25 cellular contexts compared by ENCODE assay signal in the genomic region with DNA sequence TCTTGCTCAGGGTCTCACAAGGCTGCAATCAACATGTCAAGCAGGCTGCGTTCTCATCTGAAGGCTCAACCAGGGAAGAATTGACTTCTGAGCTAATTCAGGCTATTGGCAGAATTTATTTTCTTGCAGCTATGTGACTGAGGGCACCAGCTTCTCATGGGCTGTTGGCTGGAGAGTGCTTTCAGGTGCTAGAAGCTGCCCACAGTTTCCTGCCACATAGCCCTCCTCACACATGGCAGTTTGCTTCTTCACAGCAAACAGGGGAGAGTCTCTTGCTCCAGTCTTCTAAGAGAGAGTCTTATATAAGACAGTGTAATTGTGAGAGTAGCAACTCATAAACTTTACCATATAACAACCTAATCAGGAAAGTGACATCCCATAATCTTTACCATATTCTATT.
"Had no signal": no experiment of that assay in that cellular context is flagged by ENCODE, and none has a peak within 500 bp of the region (broad histone marks: within the 10 kb centered on the region; RNA-seq: fewer than 3 reads in every experiment).

No MANE protein-coding gene starts in this region.

- H3K4me1 Mint-ChIP-seq: naive thymus-derived CD8-positive, alpha-beta T cell had no signal

- H3K4me3 ChIP-seq: left lung, lower lobe of right lung, ovary, skin epidermis, suprapubic skin, thoracic aorta, tibial artery, upper lobe of right lung had no signal

- H3K36me3 Mint-ChIP-seq: immature natural killer cell had no signal

- H3K9me3 ChIP-seq: left lung, lower lobe of right lung, ovary, suprapubic skin, upper lobe of right lung had no signal

- DNase-seq: hypothalamus; immature natural killer cell; kidney; left colon; left lung; lower lobe of right lung; mammary epithelial cell; mesenchymal stem cell; naive thymus-derived CD8-positive, alpha-beta T cell; ovary; right cardiac atrium; stimulated activated CD4-positive, alpha-beta T cell treated with anti-CD3 and anti-CD28 coated beads, Interleukin-12 subunit alpha, Interleukin-12 subunit beta, amount 100 ng/mL, for 4 hours; stimulated activated CD4-positive, alpha-beta T cell treated with anti-CD3 and anti-CD28 coated beads, Interleukin-15, amount 100 ng/mL, for 24 hours; stimulated activated CD4-positive, alpha-beta T cell treated with anti-CD3 and anti-CD28 coated beads, Interleukin-2, amount 100 ng/mL, for 24 hours; stimulated activated CD4-positive, alpha-beta T cell treated with anti-CD3 and anti-CD28 coated beads, Interleukin-4, amount 100 ng/mL, for 1 hour; stimulated activated naive CD4-positive, alpha-beta T cell; tibial artery; trophoblast cell; upper lobe of right lung had no signal

- H3K27ac Mint-ChIP-seq: naive thymus-derived CD8-positive, alpha-beta T cell; progenitor cell of endocrine pancreas; stimulated activated naive CD8-positive, alpha-beta T cell treated with anti-CD3 and anti-CD28 coated beads, Interleukin-15, Interleukin-2, amounts not matched to agents 100 ng/mL and 50 ng/mL, for 24 hours had no signal

- H3K27me3 ChIP-seq: left lung, ovary, suprapubic skin, tibial artery, upper lobe of right lung had no signal

- H3K4me3 Mint-ChIP-seq: naive thymus-derived CD8-positive, alpha-beta T cell; stimulated activated naive CD8-positive, alpha-beta T cell treated with anti-CD3 and anti-CD28 coated beads, Interleukin-15, Interleukin-2, amounts not matched to agents 100 ng/mL and 50 ng/mL, for 24 hours had no signal

- H3K36me3 ChIP-seq: left lung, lower lobe of right lung, ovary, suprapubic skin, thoracic aorta, tibial artery, upper lobe of right lung had no signal

- H3K4me1 ChIP-seq: left lung, lower lobe of right lung, suprapubic skin, tibial artery, upper lobe of right lung had no signal

- H3K27me3 Mint-ChIP-seq: progenitor cell of endocrine pancreas had no signal

- ATAC-seq: left colon; left lung; lower lobe of right lung; naive thymus-derived CD8-positive, alpha-beta T cell; right cardiac atrium; sciatic nerve; upper lobe of right lung had no signal
